Comparison of ENCODE assay signal across 8 cellular contexts in genomic region chr9:35490910-35491465, GRCh38. TPM values are rescaled to one million over a fixed set of nuclear protein-coding genes. Genes with fewer than 3 reads are reported as not detected.
DNase-seq lines count a peak whose midpoint lies in the region; ATAC-seq and TF ChIP-seq lines count a peak whose summit lies in the region.

No MANE protein-coding gene starts in this region.

- H4K20me1 ChIP-seq in neural cell (ENCODE audit: insufficient read depth) = no peaks in the 10 kb centered on the region

- H2AFZ ChIP-seq in neural cell (ENCODE audit: low read depth, low read length) = peak overlapping the region; percentile 66

- intact Hi-C loops in left colon (cut with DNase I, micrococcal nuclease) = no loop called here

- TF ChIP-seq EP300 in neural cell (conservative IDR thresholded peaks at IDR 0.05; ENCODE audit: poor library complexity, severe bottlenecking) = no peak

- peak overlapping the region in 1 of 3 donors; percentile 85 for H3K27ac Mint-ChIP-seq in CD4-positive, CD25-positive, alpha-beta regulatory T cell

- H3K4me1 ChIP-seq in CD4-positive, CD25-positive, alpha-beta regulatory T cell (ENCODE audit: control insufficient read depth, insufficient read depth, low read length, poor library complexity, severe bottlenecking) = peaks cover 15% of the 10 kb centered on the region

- H3K27me3 Mint-ChIP-seq in CD4-positive, CD25-positive, alpha-beta regulatory T cell = peaks cover 60% of the 10 kb centered on the region

- DNase-seq in CD4-positive, CD25-positive, alpha-beta regulatory T cell = no peak
- DNase-seq in RKO (ENCODE audit: low spot score) (peak; percentile 52), epithelial cell of prostate (ENCODE audit: low read depth, low spot score) (no peak), left colon (no peak), mucosa of gallbladder (ENCODE audit: low spot score) (no peak)
- DNase-seq in effector CD4-positive, alpha-beta T cell = no peak

- H3K4me2 ChIP-seq in neural cell (ENCODE audit: low read length) = peak overlapping the region; percentile 65

- H3K36me3 ChIP-seq in CD4-positive, CD25-positive, alpha-beta regulatory T cell (ENCODE audit: control insufficient read depth, insufficient read depth, low read length) = no peaks in the 10 kb centered on the region
- no peaks in the 10 kb centered on the region for H3K36me3 ChIP-seq in neural cell (ENCODE audit: insufficient read depth, low read length)

- H3K36me3 Mint-ChIP-seq in CD4-positive, CD25-positive, alpha-beta regulatory T cell = no peaks in the 10 kb centered on the region

- peaks cover 0 to 2% (median 0%) of the 10 kb centered on the region in 7 donors for H3K9me3 Mint-ChIP-seq in CD4-positive, CD25-positive, alpha-beta regulatory T cell

- no peak for TF ChIP-seq RAD21 in neural cell (conservative IDR thresholded peaks at IDR 0.05)

- H3K79me2 ChIP-seq in neural cell (replicated peaks; ENCODE audit: insufficient read depth, low read length) = no peaks in the 10 kb centered on the region

- ATAC-seq in CD4-positive, CD25-positive, alpha-beta regulatory T cell (ENCODE audit: low read depth in 2 of 2) = no peak
- ATAC-seq in left colon = no peak
- ATAC-seq in HG03045 (IDR thresholded peaks at IDR 0.05; ENCODE audit: unreplicated experiment) = no peak

- peak overlapping the region; percentile 16 to 87 (median 73) for H3K4me3 Mint-ChIP-seq in CD4-positive, CD25-positive, alpha-beta regulatory T cell

- no peaks in the 10 kb centered on the region for H3K9me2 ChIP-seq in neural cell (ENCODE audit: insufficient read depth, low read length)

- no peak overlapping the region for H3K27ac ChIP-seq in CD4-positive, CD25-positive, alpha-beta regulatory T cell (ENCODE audit: insufficient read depth, low read length, poor library complexity, severe bottlenecking)
- H3K27ac ChIP-seq in epithelial cell of prostate (peak overlapping the region; percentile 86), neural cell (ENCODE audit: low read length) (peak overlapping the region; percentile 52)

- peaks cover 13% of the 10 kb centered on the region for H3K27me3 ChIP-seq in CD4-positive, CD25-positive, alpha-beta regulatory T cell (ENCODE audit: control insufficient read depth, insufficient read depth, low read length)
- no peaks in the 10 kb centered on the region for H3K27me3 ChIP-seq in neural cell (ENCODE audit: insufficient read depth, low read depth, low read length)

- peaks cover 0 to 34% (median 18%) of the 10 kb centered on the region in 4 donors for H3K4me1 Mint-ChIP-seq in CD4-positive, CD25-positive, alpha-beta regulatory T cell

- peak overlapping the region; percentile 79 for H3K9ac ChIP-seq in neural cell (ENCODE audit: low read length)

- H3K4me3 ChIP-seq in CD4-positive, CD25-positive, alpha-beta regulatory T cell (ENCODE audit: low read depth, low read length) = no peak overlapping the region
- peak overlapping the region; percentile 90 for H3K4me3 ChIP-seq in neural cell (ENCODE audit: low read length)

- no peaks in the 10 kb centered on the region for H3F3A ChIP-seq in neural cell (ENCODE audit: insufficient read depth, low read length, poor library complexity, severe bottlenecking)

- no peaks in the 10 kb centered on the region for H3K9me3 ChIP-seq in CD4-positive, CD25-positive, alpha-beta regulatory T cell (ENCODE audit: control insufficient read depth in 2 of 2, low read length in 2 of 2)
- no peaks in the 10 kb centered on the region for H3K9me3 ChIP-seq in neural cell (ENCODE audit: low read length)

- TF ChIP-seq CTCF in neural cell (IDR thresholded peaks at IDR 0.05; ENCODE audit: poor library complexity, severe bottlenecking) = no peak

TF ChIP-seq in neural cell, 6 proteins besides CTCF, POLR2A, EP300 and RAD21:
- TF ChIP-seq MXI1 (conservative IDR thresholded peaks at IDR 0.05; ENCODE audit: poor library complexity, severe bottlenecking) (no peak), REST (IDR thresholded peaks at IDR 0.05; ENCODE audit: borderline replicate concordance) (no peak), TAF1 (IDR thresholded peaks at IDR 0.05; ENCODE audit: low read depth) (no peak), EZH2 (IDR thresholded peaks at IDR 0.05; ENCODE audit: borderline replicate concordance, insufficient read depth, low read length, poor library complexity, severe bottlenecking) (no peak), POLR2AphosphoS5 (IDR thresholded peaks at IDR 0.05) (no peak), SMC3 (conservative IDR thresholded peaks at IDR 0.05; ENCODE audit: poor library complexity) (no peak)
TF ChIP-seq in neural cell: peak in this region for 0.

RNA-seq across cellular contexts. Expression of gene RUSC2, which starts 1.1 kb away (rescaled TPM):
- total RNA-seq in CD4-positive, CD25-positive, alpha-beta regulatory T cell = 0.42 TPM
- polyA plus RNA-seq in CD4-positive, CD25-positive, alpha-beta regulatory T cell = under 1 TPM in 1 of 4 donors, not detected in 3; 0.12 TPM
- polyA plus RNA-seq in neural cell = 46.4 and 59.3 TPM in 2 replicates
- 109 and 118 TPM in 2 replicates for polyA minus RNA-seq in neural cell
- total RNA-seq in left colon (1 to 10 TPM; 7.7 to 9.2 TPM), mucosa of gallbladder (35.2 TPM)
